19 cellular contexts compared by ENCODE assay signal in genomic region chr2:84223191-84223590, GRCh38.
DNase-seq lines count a peak whose midpoint lies in the region; ATAC-seq and TF ChIP-seq lines count a peak whose summit lies in the region.
"Had no signal": no experiment of that assay in that cellular context is flagged by ENCODE, and none has a peak within 500 bp of the region (broad histone marks: within the 10 kb centered on the region; RNA-seq: fewer than 3 reads in every experiment).

No MANE protein-coding gene starts in this region.

- H3K36me3 ChIP-seq in WERI-Rb-1 = no peaks in the 10 kb centered on the region
- H3K36me3 ChIP-seq: stomach had no signal

- peak overlapping the region; percentile 79 for H3K4me3 Mint-ChIP-seq in natural killer cell
- H3K4me3 Mint-ChIP-seq: mesothelial cell of epicardium had no signal

- peak overlapping the region; percentile 70 for H3K27ac Mint-ChIP-seq in natural killer cell
- H3K27ac Mint-ChIP-seq: activated naive CD4-positive, alpha-beta T cell treated with anti-CD3 and anti-CD28 coated beads, Interleukin-2, amount 50 U/mL, for 72 hours; mesothelial cell of epicardium had no signal

- no peaks in the 10 kb centered on the region for H3K9me3 ChIP-seq in WERI-Rb-1 (ENCODE audit: severe bottlenecking)
- H3K9me3 ChIP-seq: stomach had no signal

- H3K4me1 Mint-ChIP-seq in natural killer cell = peaks cover 23 to 29% of the 10 kb centered on the region in 2 donors
- H3K4me1 Mint-ChIP-seq: mesothelial cell of epicardium had no signal

- peak; percentile 58 to 85 (median 70) for ATAC-seq in natural killer cell
- no peak for ATAC-seq in HG03378 (IDR thresholded peaks at IDR 0.05; ENCODE audit: unreplicated experiment)
- ATAC-seq: activated naive CD4-positive, alpha-beta T cell treated with anti-CD3 and anti-CD28 coated beads, Interleukin-2, amount 50 U/mL, for 72 hours had no signal

- intact Hi-C loops in natural killer cell (cut with micrococcal nuclease) = no loop called here

- no peak overlapping the region for H3K4me3 ChIP-seq in WERI-Rb-1 (ENCODE audit: low read depth, low read length)
- H3K4me3 ChIP-seq: stomach had no signal

- H3K36me3 Mint-ChIP-seq in natural killer cell = peaks cover 17% of the 10 kb centered on the region
- H3K36me3 Mint-ChIP-seq: mesothelial cell of epicardium had no signal

- H3K9me3 Mint-ChIP-seq in natural killer cell = peaks cover 2 to 9% of the 10 kb centered on the region in 2 donors

- peak; percentile 40 for DNase-seq in ELR (ENCODE audit: low read depth)
- peak; percentile 37 for DNase-seq in RPMI7951 (ENCODE audit: low read depth)
- peak; percentile 40 for DNase-seq in dedifferentiated amniotic fluid mesenchymal stem cell (ENCODE audit: extremely low spot score)
- no peak for DNase-seq in natural killer cell
- DNase-seq in WERI-Rb-1 = no peak
- DNase-seq in substantia nigra (lab: John Stamatoyannopoulos, UW) = no peak
- no peak for DNase-seq in globus pallidus (ENCODE audit: low spot score)
- DNase-seq: activated CD4-positive, alpha-beta T cell treated with anti-CD3 and anti-CD28 coated beads, Interleukin-2, amount 50 U/mL, for 4 hours; central memory CD4-positive, alpha-beta T cell; effector CD4-positive, alpha-beta T cell; GF-D8; kidney; NCI-H1417; NCI-H2171 treated with DMSO at 0.1 percent for 48 hours; NCI-H774; stomach had no signal

- H3K27ac ChIP-seq in WERI-Rb-1 (no peak overlapping the region), substantia nigra (ENCODE audit: low read depth, low read length, poor library complexity, severe bottlenecking) (no peak overlapping the region)
- H3K27ac ChIP-seq: stomach had no signal

- no peaks in the 10 kb centered on the region for H3K27me3 ChIP-seq in WERI-Rb-1 (ENCODE audit: insufficient read depth, low read depth, severe bottlenecking)
- H3K27me3 ChIP-seq: stomach had no signal

- peaks cover 0 to 3% of the 10 kb centered on the region in 2 donors for H3K27me3 Mint-ChIP-seq in natural killer cell (ENCODE audit: low read depth in 2 of 2)

- TF ChIP-seq CTCF in natural killer cell (IDR thresholded peaks at IDR 0.05) (no peak), WERI-Rb-1 (IDR thresholded peaks at IDR 0.05; ENCODE audit: low read depth, low read length) (no peak)

Comparison
In these comparisons a context has a peak if more than half of its experiments do, and no peak if none do; other contexts are left out.
1. DNase-seq: peak in ELR (single experiment), RPMI7951 (single experiment) and dedifferentiated amniotic fluid mesenchymal stem cell (single experiment); none in natural killer cell (single experiment), WERI-Rb-1 (single experiment), substantia nigra (0 of 49) and globus pallidus (single experiment).